ENCODE assay signal across 1 cellular context in the genomic region with DNA sequence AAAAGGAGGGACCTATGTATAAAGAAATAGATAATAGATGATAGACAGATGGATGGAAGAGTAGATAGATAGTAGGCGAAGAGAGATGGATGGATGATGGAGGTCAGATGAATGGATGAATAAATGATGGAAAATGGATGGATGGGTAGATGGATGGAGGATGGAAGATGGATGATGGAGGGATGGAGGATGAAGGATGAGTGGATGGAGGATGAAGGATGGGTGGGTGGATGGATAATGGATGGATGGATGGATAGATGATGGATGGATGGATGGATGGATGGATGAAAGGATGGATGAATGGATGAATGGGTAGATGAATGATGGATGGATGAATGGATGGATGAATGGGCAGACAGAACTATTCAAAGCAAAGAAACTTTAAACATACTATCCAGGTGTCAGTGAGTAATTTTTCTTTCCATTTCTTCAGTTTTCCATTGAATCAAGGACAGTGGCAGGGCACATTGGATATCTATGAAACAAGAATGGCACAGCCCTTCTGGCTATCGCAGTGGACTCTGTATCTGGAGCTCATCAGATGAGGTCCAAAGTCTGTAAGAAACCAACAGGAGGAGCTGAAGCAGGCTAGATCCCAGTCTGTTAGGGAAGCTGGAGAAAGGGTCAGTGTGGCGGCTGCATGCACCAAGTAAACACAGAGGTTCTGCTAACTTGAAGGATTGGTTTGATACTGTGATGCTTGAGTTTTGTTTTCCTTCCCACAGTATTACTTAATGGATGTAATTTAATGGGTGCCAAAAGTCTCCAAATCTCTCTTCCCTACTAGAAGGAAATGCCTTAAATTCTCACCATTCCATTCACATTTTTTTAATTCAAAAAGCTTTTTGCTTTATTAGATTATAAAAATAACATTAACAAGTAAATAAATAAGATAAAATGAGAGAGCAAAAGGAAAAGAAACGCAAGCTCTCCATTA.
TF ChIP-seq lines count a peak whose summit lies in the region.

No MANE protein-coding gene starts in this region.

TF ChIP-seq in IMR-90, 13 proteins besides CTCF, POLR2A, EP300 and RAD21:
- TF ChIP-seq NFE2L2 (IDR thresholded peaks at IDR 0.05; ENCODE audit: low read depth, low read length) (no peak), FOS (IDR thresholded peaks at IDR 0.05; ENCODE audit: low read depth, low read length) (no peak), BHLHE40 (IDR thresholded peaks at IDR 0.05; ENCODE audit: low read depth, low read length) (no peak), CEBPB (IDR thresholded peaks at IDR 0.05; ENCODE audit: low read depth, low read length) (no peak), MAZ (IDR thresholded peaks at IDR 0.05; ENCODE audit: borderline replicate concordance, low read depth, low read length) (no peak), MAFK (IDR thresholded peaks at IDR 0.05; ENCODE audit: low read depth, low read length) (no peak), CHD1 (IDR thresholded peaks at IDR 0.05; ENCODE audit: low read depth, low read length) (no peak), RCOR1 (IDR thresholded peaks at IDR 0.05; ENCODE audit: insufficient replicate concordance, low read length) (no peak), MXI1 (IDR thresholded peaks at IDR 0.05; ENCODE audit: borderline replicate concordance, low read depth, low read length) (no peak), SMC3 (IDR thresholded peaks at IDR 0.05; ENCODE audit: low read depth, low read length) (no peak), RFX5 (IDR thresholded peaks at IDR 0.05; ENCODE audit: low read depth, low read length) (no peak)
- TF ChIP-seq, protein P1, sequence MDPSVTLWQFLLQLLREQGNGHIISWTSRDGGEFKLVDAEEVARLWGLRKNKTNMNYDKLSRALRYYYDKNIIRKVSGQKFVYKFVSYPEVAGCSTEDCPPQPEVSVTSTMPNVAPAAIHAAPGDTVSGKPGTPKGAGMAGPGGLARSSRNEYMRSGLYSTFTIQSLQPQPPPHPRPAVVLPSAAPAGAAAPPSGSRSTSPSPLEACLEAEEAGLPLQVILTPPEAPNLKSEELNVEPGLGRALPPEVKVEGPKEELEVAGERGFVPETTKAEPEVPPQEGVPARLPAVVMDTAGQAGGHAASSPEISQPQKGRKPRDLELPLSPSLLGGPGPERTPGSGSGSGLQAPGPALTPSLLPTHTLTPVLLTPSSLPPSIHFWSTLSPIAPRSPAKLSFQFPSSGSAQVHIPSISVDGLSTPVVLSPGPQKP (IDR thresholded peaks at IDR 0.05; ENCODE audit: borderline replicate concordance, low read depth, low read length) = no peak
- TF ChIP-seq, protein P2, sequence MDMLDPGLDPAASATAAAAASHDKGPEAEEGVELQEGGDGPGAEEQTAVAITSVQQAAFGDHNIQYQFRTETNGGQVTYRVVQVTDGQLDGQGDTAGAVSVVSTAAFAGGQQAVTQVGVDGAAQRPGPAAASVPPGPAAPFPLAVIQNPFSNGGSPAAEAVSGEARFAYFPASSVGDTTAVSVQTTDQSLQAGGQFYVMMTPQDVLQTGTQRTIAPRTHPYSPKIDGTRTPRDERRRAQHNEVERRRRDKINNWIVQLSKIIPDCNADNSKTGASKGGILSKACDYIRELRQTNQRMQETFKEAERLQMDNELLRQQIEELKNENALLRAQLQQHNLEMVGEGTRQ (IDR thresholded peaks at IDR 0.05; ENCODE audit: low read depth, low read length) = no peak
